26 cellular contexts compared by ENCODE assay signal in the genomic region with DNA sequence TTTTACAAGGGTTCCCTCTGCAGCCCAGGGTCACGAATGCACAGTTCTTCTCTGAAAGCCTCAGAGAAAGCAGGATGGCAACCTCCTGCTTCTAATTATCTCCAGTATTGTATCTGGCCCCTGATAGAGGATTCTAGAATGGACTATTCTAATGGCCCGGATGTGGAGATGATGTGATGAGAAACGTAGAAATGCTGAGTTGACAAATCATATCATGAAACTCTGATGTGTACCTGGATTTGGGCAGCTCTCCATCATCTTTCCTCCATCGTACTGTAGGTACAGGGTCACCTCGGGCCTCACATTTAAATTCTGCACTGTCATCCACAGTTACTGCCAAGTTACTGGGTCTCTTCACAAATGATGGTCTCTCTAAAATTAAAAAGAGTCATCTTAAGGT.
"Had no signal": no experiment of that assay in that cellular context is flagged by ENCODE, and none has a peak within 500 bp of the region (broad histone marks: within the 10 kb centered on the region; RNA-seq: fewer than 3 reads in every experiment).

No MANE protein-coding gene starts in this region.

- H3K4me1 ChIP-seq: esophagus squamous epithelium, gastrocnemius medialis, heart right ventricle, left lung, lower lobe of right lung had no signal

- H3K27ac ChIP-seq: coronary artery, dorsolateral prefrontal cortex, epithelial cell of prostate, esophagus squamous epithelium, gastrocnemius medialis, heart right ventricle, left lung, lower lobe of right lung had no signal

- H3K9me3 ChIP-seq: esophagus squamous epithelium, gastrocnemius medialis, heart right ventricle, left lung, lower lobe of right lung had no signal

- FAIRE-seq: colon, islet of Langerhans, keratinocyte had no signal

- DNase-seq: dermis blood vessel endothelial cell; dorsolateral prefrontal cortex; effector CD4-positive, alpha-beta T cell; effector memory CD4-positive, alpha-beta T cell; erythroblast; esophagus squamous epithelium; foreskin fibroblast; foreskin melanocyte; gastrocnemius medialis; glutamatergic neuron; head of caudate nucleus; heart right ventricle; hippocampal formation; left cardiac atrium; left lung; left ventricle myocardium superior; lower lobe of right lung; mesenchymal stem cell; midbrain; naive thymus-derived CD4-positive, alpha-beta T cell had no signal

- H3K4me1 Mint-ChIP-seq: naive thymus-derived CD4-positive, alpha-beta T cell had no signal

- H3K36me3 Mint-ChIP-seq: naive thymus-derived CD4-positive, alpha-beta T cell had no signal

- H3K4me3 Mint-ChIP-seq: naive thymus-derived CD4-positive, alpha-beta T cell had no signal

- ATAC-seq: esophagus mucosa; gastrocnemius medialis; heart right ventricle; left cardiac atrium; left lung; left ventricle myocardium superior; lower lobe of right lung; naive thymus-derived CD4-positive, alpha-beta T cell had no signal

- H3K4me3 ChIP-seq: coronary artery, dorsolateral prefrontal cortex, esophagus squamous epithelium, gastrocnemius medialis, heart right ventricle, left lung, lower lobe of right lung had no signal

- H3K27me3 Mint-ChIP-seq: naive thymus-derived CD4-positive, alpha-beta T cell had no signal

- H3K36me3 ChIP-seq: gastrocnemius medialis, left lung, lower lobe of right lung had no signal

- H3K27ac Mint-ChIP-seq: naive thymus-derived CD4-positive, alpha-beta T cell had no signal

- H3K27me3 ChIP-seq: dorsolateral prefrontal cortex, esophagus squamous epithelium, gastrocnemius medialis, heart right ventricle, left lung had no signal
